In the genomic region with DNA sequence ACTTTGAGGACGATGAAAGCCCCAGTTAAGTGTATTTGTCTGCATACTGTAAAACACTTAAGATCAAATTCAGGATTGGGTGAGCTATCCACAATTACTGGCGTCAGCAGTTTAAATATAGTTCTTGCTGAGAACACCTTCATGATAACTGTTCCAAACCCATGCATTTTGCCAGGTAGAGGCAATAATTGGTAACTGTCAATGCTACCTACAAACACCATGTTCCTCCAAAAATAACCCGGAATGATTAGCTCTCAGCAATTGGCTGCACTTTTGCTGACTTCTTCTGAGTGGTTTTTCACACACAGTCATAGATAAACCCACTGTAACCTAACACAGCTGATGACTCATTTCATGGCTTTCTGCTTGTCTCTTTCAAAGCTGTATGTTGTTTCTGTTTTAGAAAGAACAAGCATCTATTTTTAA, we compare ENCODE assay signal across 8 cellular contexts.
DNase-seq lines count a peak whose midpoint lies in the region; ATAC-seq and TF ChIP-seq lines count a peak whose summit lies in the region.

No MANE protein-coding gene starts in this region.

- ATAC-seq in HG03135 (IDR thresholded peaks at IDR 0.05; ENCODE audit: unreplicated experiment), result peak; percentile 99

- H3K4me3 Mint-ChIP-seq in immature natural killer cell, result peak overlapping the region in 1 of 5 donors; percentile 45

- in situ Hi-C loops in G401 (cut with HindIII; ENCODE audit: low sequenced_read_pairs), result no loop called here

- peaks cover 13% of the 10 kb centered on the region; the same call in 1 of the 2 replicates for H3K4me1 ChIP-seq in SJCRH30

- CTCF ChIA-PET in BJ (lab: Yijun Ruan, JAX), result no interaction called here

- H3K36me3 ChIP-seq in BJ (ENCODE audit: control insufficient read depth, insufficient read depth, low read length), result no peaks in the 10 kb centered on the region
- peaks cover 3% of the 10 kb centered on the region; the same call in 1 of the 2 replicates for H3K36me3 ChIP-seq in SJCRH30

- POLR2A ChIA-PET in BJ (lab: Charles Lee), result interaction anchor here (0.6 kb wide), 1 partner anchor 110 kb away, joined by 3 read pairs; no protein-coding TSS in a partner anchor

- H3K27me3 Mint-ChIP-seq in immature natural killer cell (ENCODE audit: low read depth in 3 of 3), result peaks cover 0 to 1% (median 0%) of the 10 kb centered on the region in 3 donors

- H3K9me3 Mint-ChIP-seq in immature natural killer cell, result peaks cover 0 to 9% (median under 1%) of the 10 kb centered on the region in 6 donors

- DNase-seq in BJ (ENCODE audit: low read depth), result peak; percentile 27
- peak; percentile 1 for DNase-seq in GM19240 (ENCODE audit: insufficient read length, low spot score)
- DNase-seq in SJCRH30, result peak; percentile 9 to 71
- peak in 2 of 3 donors; percentile 4 to 14 for DNase-seq in immature natural killer cell
- DNase-seq in NCI-H1694 treated with DMSO at 0.1 percent for 48 hours (lab: John Stamatoyannopoulos, UW), result no peak
- no peak for DNase-seq in G401 (ENCODE audit: low spot score)
- no peak for DNase-seq in cerebellar nuclear complex (lab: John Stamatoyannopoulos, UW)

- no peak for TF ChIP-seq CTCF in BJ (IDR thresholded peaks at IDR 0.05; ENCODE audit: insufficient read depth, low read depth, low read length)

- H3K4me1 Mint-ChIP-seq in immature natural killer cell, result peaks cover 3 to 21% of the 10 kb centered on the region in 2 donors

- H3K9me3 ChIP-seq in SJCRH30 (replicated peaks), result no peaks in the 10 kb centered on the region

- H3K27me3 ChIP-seq in BJ (ENCODE audit: control insufficient read depth, insufficient read depth, low read length) (no peaks in the 10 kb centered on the region), SJCRH30 (no peaks in the 10 kb centered on the region)

- H3K36me3 Mint-ChIP-seq in immature natural killer cell, result no peaks in the 10 kb centered on the region

- H3K27ac Mint-ChIP-seq in immature natural killer cell, result no peak overlapping the region

- H3K4me3 ChIP-seq in BJ (ENCODE audit: low read depth, low read length) (no peak overlapping the region), SJCRH30 (peak overlapping the region; percentile 3; the same call in 1 of the 2 replicates)

- H3K27ac ChIP-seq in SJCRH30, result peak overlapping the region; percentile 25

Comparison
In these comparisons a context has a peak if more than half of its experiments do, and no peak if none do; other contexts are left out.
1. DNase-seq: peak in BJ (single experiment), GM19240 (single experiment), SJCRH30 (2 of 2) and immature natural killer cell (2 of 3); none in NCI-H1694 treated with DMSO at 0.1 percent for 48 hours (single experiment), G401 (single experiment) and cerebellar nuclear complex (0 of 2).